31 cellular contexts compared by ENCODE assay signal in genomic region chr20:53631909-53632662, GRCh38. TPM values are rescaled to one million over a fixed set of nuclear protein-coding genes. Genes with fewer than 3 reads are reported as not detected.
DNase-seq lines count a peak whose midpoint lies in the region; ATAC-seq and TF ChIP-seq lines count a peak whose summit lies in the region.
"Had no signal": no experiment of that assay in that cellular context is flagged by ENCODE, and none has a peak within 500 bp of the region (broad histone marks: within the 10 kb centered on the region; RNA-seq: fewer than 3 reads in every experiment).

No MANE protein-coding gene starts in this region.

- H3K4me3 ChIP-seq in coronary artery = no peak overlapping the region
- H3K4me3 ChIP-seq: dorsolateral prefrontal cortex, gastroesophageal sphincter, mucosa of descending colon, skin epidermis, suprapubic skin had no signal

- POLR2A ChIA-PET in activated CD4-positive, alpha-beta memory T cell treated with anti-CD3 and anti-CD28 coated beads for 36 hours (lab: Charles Lee) = interaction anchor here (1.2 kb wide), 1 partner anchor 21 kb away, joined by 3 read pairs; no protein-coding TSS in a partner anchor

- intact Hi-C loops in activated CD4-positive, alpha-beta memory T cell treated with anti-CD3 and anti-CD28 coated beads for 36 hours (cut with micrococcal nuclease) = no loop called here

- in situ Hi-C loops in KBM-7 (cut with MboI; ENCODE audit: low pct_unique_long_range_greater_than_20kb, low sequenced_read_pairs) = no loop called here

- DNase-seq in ELF-1 (ENCODE audit: low read depth, low spot score) (peak; percentile 54), KBM-7 (peak; percentile 68), coronary artery (ENCODE audit: low spot score) (peak; percentile 26), nephron progenitor cell (no peak), hepatic stellate cell (ENCODE audit: low spot score) (no peak), LoVo (ENCODE audit: low spot score) (no peak)
- no peak for DNase-seq in activated CD4-positive, alpha-beta memory T cell treated with anti-CD3 and anti-CD28 coated beads for 36 hours
- DNase-seq: activated CD4-positive, alpha-beta T cell treated with anti-CD3 and anti-CD28 coated beads for 48 hours; activated naive CD4-positive, alpha-beta T cell treated with Interleukin-2 at 50 U/mL for 16 hours; activated T-cell treated with anti-CD3 and anti-CD28 coated beads, Interleukin-2, amount 50 U/mL, for 72 hours; amniotic stem cell; C1 segment of cervical spinal cord; COR-L47; DMS53; GDM1; GOT3; HFFc6; hippocampal formation; mucosa of descending colon; NCI-H1436 treated with DMSO at 0.1 percent for 48 hours; NCI-H226; SHP77 treated with DMSO at 0.1 percent for 48 hours; stimulated activated naive CD4-positive, alpha-beta T cell treated with Interleukin-2 at 50 U/mL for 16 hours had no signal

- no peak overlapping the region for H3K4me3 Mint-ChIP-seq in nephron progenitor cell
- no peak overlapping the region for H3K4me3 Mint-ChIP-seq in activated CD4-positive, alpha-beta memory T cell treated with anti-CD3 and anti-CD28 coated beads for 36 hours
- H3K4me3 Mint-ChIP-seq: activated T-cell treated with anti-CD3 and anti-CD28 coated beads, Interleukin-2, amount 50 U/mL, for 72 hours; brain; HFFc6; nephron had no signal

- H3K36me3 Mint-ChIP-seq in nephron progenitor cell (ENCODE audit: low read depth) = no peaks in the 10 kb centered on the region
- no peaks in the 10 kb centered on the region for H3K36me3 Mint-ChIP-seq in activated CD4-positive, alpha-beta memory T cell treated with anti-CD3 and anti-CD28 coated beads for 36 hours
- H3K36me3 Mint-ChIP-seq: brain had no signal

- H3K27me3 Mint-ChIP-seq in nephron progenitor cell (ENCODE audit: low read depth, poor library complexity) = peaks cover 10% of the 10 kb centered on the region
- H3K27me3 Mint-ChIP-seq in activated CD4-positive, alpha-beta memory T cell treated with anti-CD3 and anti-CD28 coated beads for 36 hours = no peaks in the 10 kb centered on the region

- peak overlapping the region; percentile 40 for H3K27ac Mint-ChIP-seq in nephron progenitor cell
- H3K27ac Mint-ChIP-seq in activated CD4-positive, alpha-beta memory T cell treated with anti-CD3 and anti-CD28 coated beads for 36 hours = no peak overlapping the region
- H3K27ac Mint-ChIP-seq: activated T-cell treated with anti-CD3 and anti-CD28 coated beads, Interleukin-2, amount 50 U/mL, for 72 hours; HFFc6; nephron had no signal

- H3K9me3 Mint-ChIP-seq in nephron progenitor cell = no peaks in the 10 kb centered on the region
- H3K9me3 Mint-ChIP-seq in activated CD4-positive, alpha-beta memory T cell treated with anti-CD3 and anti-CD28 coated beads for 36 hours = no peaks in the 10 kb centered on the region
- H3K9me3 Mint-ChIP-seq: activated T-cell treated with anti-CD3 and anti-CD28 coated beads, Interleukin-2, amount 50 U/mL, for 72 hours; HFFc6; nephron had no signal

- TF ChIP-seq CTCF in coronary artery (IDR thresholded peaks at IDR 0.05) (no peak), nephron progenitor cell (IDR thresholded peaks at IDR 0.05) (no peak)

- H3K27ac ChIP-seq in coronary artery = no peak overlapping the region
- H3K27ac ChIP-seq: dorsolateral prefrontal cortex, gastroesophageal sphincter, skin epidermis, suprapubic skin, VCaP had no signal

- no peak for ATAC-seq in HG03095 (IDR thresholded peaks at IDR 0.05; ENCODE audit: unreplicated experiment)
- ATAC-seq: activated T-cell treated with anti-CD3 and anti-CD28 coated beads, Interleukin-2, amount 50 U/mL, for 72 hours; gastroesophageal sphincter; mucosa of descending colon had no signal

- CTCF ChIA-PET in activated CD4-positive, alpha-beta memory T cell treated with anti-CD3 and anti-CD28 coated beads for 36 hours (lab: Charles Lee) = interaction anchor here (1.2 kb wide), 1 partner anchor 283 kb away, joined by 4 read pairs; no protein-coding TSS in a partner anchor

- H3K4me1 Mint-ChIP-seq in nephron progenitor cell = no peaks in the 10 kb centered on the region
- peaks cover 11% of the 10 kb centered on the region for H3K4me1 Mint-ChIP-seq in activated CD4-positive, alpha-beta memory T cell treated with anti-CD3 and anti-CD28 coated beads for 36 hours (ENCODE audit: low read depth)
- H3K4me1 Mint-ChIP-seq: nephron had no signal

RNA-seq across cellular contexts. Expression of gene ZNF217, which starts 38.4 kb away (rescaled TPM):
- 10 to 100 TPM; 56.3 to 57.5 TPM for total RNA-seq in activated CD4-positive, alpha-beta memory T cell treated with anti-CD3 and anti-CD28 coated beads for 36 hours

Comparison
In these comparisons a context has a peak if more than half of its experiments do, and no peak if none do; other contexts are left out.
1. DNase-seq: peak in ELF-1 (single experiment), KBM-7 (single experiment) and coronary artery (single experiment); none in nephron progenitor cell (single experiment), hepatic stellate cell (single experiment), activated CD4-positive, alpha-beta memory T cell treated with anti-CD3 and anti-CD28 coated beads for 36 hours (single experiment) and LoVo (single experiment).